Comparison of ENCODE assay signal across 15 cellular contexts in genomic region chr17:55282379-55282702, GRCh38.
"Had no signal": no experiment of that assay in that cellular context is flagged by ENCODE, and none has a peak within 500 bp of the region (broad histone marks: within the 10 kb centered on the region; RNA-seq: fewer than 3 reads in every experiment).

No MANE protein-coding gene starts in this region.

- H3K36me3 ChIP-seq: brain microvascular endothelial cell, upper lobe of left lung had no signal

- H3K4me3 ChIP-seq: psoas muscle, upper lobe of left lung had no signal

- ATAC-seq: psoas muscle; SK-N-SH treated with all-trans-retinoic acid at 6 μM for 48 hours; stimulated activated naive CD8-positive, alpha-beta T cell treated with anti-CD3 and anti-CD28 coated beads, Interleukin-15, amount 100 ng/mL, for 72 hours had no signal

- H3K27me3 ChIP-seq: brain microvascular endothelial cell, upper lobe of left lung had no signal

- DNase-seq: activated CD4-positive, alpha-beta T cell treated with anti-CD3 and anti-CD28 coated beads, Interleukin-2, amount 10 ng/mL, durations not matched to agents 7 days and 5 days; activated CD4-positive, CD25-positive, alpha-beta regulatory T cell; activated naive CD4-positive, alpha-beta T cell treated with anti-CD3 and anti-CD28 coated beads, Interleukin-2, amount 50 U/mL, for 16 hours; brain microvascular endothelial cell; hippocampal formation; kidney glomerular epithelial cell; mesenchymal stem cell; occipital lobe; psoas muscle; SHP77; stimulated activated CD4-positive, alpha-beta T cell treated with anti-CD3 and anti-CD28 coated beads, Interleukin-15, amount 100 ng/mL, for 24 hours; stimulated activated CD4-positive, alpha-beta T cell treated with anti-CD3 and anti-CD28 coated beads, Interleukin-4, amount 100 ng/mL, for 24 hours; stimulated activated naive CD8-positive, alpha-beta T cell treated with anti-CD3 and anti-CD28 coated beads, Interleukin-15, amount 100 ng/mL, for 72 hours; upper lobe of left lung had no signal

- H3K27ac ChIP-seq: brain microvascular endothelial cell had no signal

- H3K9me3 ChIP-seq: psoas muscle, upper lobe of left lung had no signal
